In genomic region chr10:70257816-70258215, GRCh38 we compare ENCODE assay signal across 6 cellular contexts. TPM values are rescaled to one million over a fixed set of nuclear protein-coding genes. Genes with fewer than 3 reads are reported as not detected.
"Had no signal": no experiment of that assay in that cellular context is flagged by ENCODE, and none has a peak within 500 bp of the region (broad histone marks: within the 10 kb centered on the region; RNA-seq: fewer than 3 reads in every experiment).

No MANE protein-coding gene starts in this region.

RNA-seq across cellular contexts. Expression of gene NPFFR1, which starts 26.0 kb away (rescaled TPM):
- total RNA-seq: activated CD4-positive, alpha-beta T cell treated with anti-CD3 and anti-CD28 coated beads, Interleukin-2, amount 10 ng/mL, durations not matched to agents 24 days and 14 days; activated CD8-positive, alpha-beta T cell treated with anti-CD3 and anti-CD28 coated beads for 36 hours; activated T-helper 2 cell treated with anti-CD3 and anti-CD28 coated beads, Interferon-gamma antibody, Interleukin-2, Interleukin-4, amounts not matched to agents 10 μg/mL and 5 μg/mL and 100 μg/mL, durations not matched to agents 14 hours and 24 hours and 36 hours; NCI-H460; Peyer's patch; SJSA1 had no signal
